9 cellular contexts compared by ENCODE assay signal in genomic region chr15:67548862-67549651, GRCh38. TPM values are rescaled to one million over a fixed set of nuclear protein-coding genes. Genes with fewer than 3 reads are reported as not detected.
DNase-seq lines count a peak whose midpoint lies in the region; ATAC-seq, FAIRE-seq and TF ChIP-seq lines count a peak whose summit lies in the region.
"Had no signal": no experiment of that assay in that cellular context is flagged by ENCODE, and none has a peak within 500 bp of the region (broad histone marks: within the 10 kb centered on the region; RNA-seq: fewer than 3 reads in every experiment).

No MANE protein-coding gene starts in this region.

- intact Hi-C loops in Panc1 (cut with micrococcal nuclease; ENCODE audit: unreplicated experiment) (no loop called here), stomach (cut with DNase I; ENCODE audit: low total_unique reads) (no loop called here)

- POLR2A ChIA-PET in Panc1 (lab: Charles Lee), result interaction anchor here (0.6 kb wide), 1 partner anchor 524 kb away, joined by 6 read pairs; no protein-coding TSS in a partner anchor

- H3K27ac ChIP-seq in Panc1 (ENCODE audit: low read length) (no peak overlapping the region), stomach (peak overlapping the region in 1 of 5 donors; percentile 11)
- H3K27ac ChIP-seq: A549 had no signal

- no peak for TF ChIP-seq EP300 in stomach (IDR thresholded peaks at IDR 0.05)

- FAIRE-seq in GM19239 (lab: Jason Lieb, UNC), result no peak
- FAIRE-seq: A549 had no signal

- H3K27me3 ChIP-seq in Panc1 (ENCODE audit: control insufficient read depth, insufficient read depth, low read length) (no peaks in the 10 kb centered on the region), stomach (no peaks in the 10 kb centered on the region)

- WGBS in stomach, 5 donors, result 58 to 69% (median 62%) methylated on average over 8 of the region's 8 CpGs

- DNase-seq in NCI-H2196 (lab: John Stamatoyannopoulos, UW; ENCODE audit: unreplicated experiment), result peak; percentile 27
- no peak for DNase-seq in NCI-H2196 treated with DMSO at 0.1 percent for 48 hours (lab: John Stamatoyannopoulos, UW; ENCODE audit: unreplicated experiment)
- no peak for DNase-seq in Panc1 (ENCODE audit: low read depth, low spot score)
- DNase-seq in hypothalamus (lab: John Stamatoyannopoulos, UW), result peak in 43 of 51 donors; percentile 2 to 82 (median 57)
- DNase-seq in stomach, result peak; percentile 27
- no peak for DNase-seq in GM19239 (ENCODE audit: insufficient read length, low spot score)
- no peak for DNase-seq in GDM1 (lab: John Stamatoyannopoulos, UW)

- TF ChIP-seq CTCF in Panc1 (IDR thresholded peaks at IDR 0.05) (no peak), stomach (IDR thresholded peaks at IDR 0.05) (no peak)

- peaks cover 17% of the 10 kb centered on the region for H3K4me1 ChIP-seq in Panc1 (ENCODE audit: control insufficient read depth, insufficient read depth, low read length)
- peaks cover 5 to 34% (median 18%) of the 10 kb centered on the region in 4 donors for H3K4me1 ChIP-seq in stomach

- in situ Hi-C loops in Panc1 (cut with HindIII; ENCODE audit: low pct_unique_long_range_greater_than_20kb, low sequenced_read_pairs), result no loop called here

- ATAC-seq in Panc1 (peak; percentile 92), GM18517 (IDR thresholded peaks at IDR 0.05; ENCODE audit: unreplicated experiment) (no peak)
- ATAC-seq: A549 had no signal

- H3K36me3 ChIP-seq in Panc1 (ENCODE audit: control insufficient read depth, insufficient read depth, low read length) (no peaks in the 10 kb centered on the region), stomach (peaks cover 3 to 44% (median 29%) of the 10 kb centered on the region in 4 donors)

- no peak for TF ChIP-seq POLR2A in stomach (IDR thresholded peaks at IDR 0.05)

- no TSS peak for BruUV-seq in Panc1 (replicated peaks; lab: Mats Ljungman, UMichigan)

- no peak overlapping the region for H3K4me3 ChIP-seq in Panc1 (ENCODE audit: low read depth in 2 of 2, low read length in 2 of 2)
- no peak overlapping the region for H3K4me3 ChIP-seq in stomach
- H3K4me3 ChIP-seq: A549 had no signal

- no peaks in the 10 kb centered on the region for H3K9me3 ChIP-seq in Panc1 (ENCODE audit: control insufficient read depth, insufficient read depth, low read depth, low read length)
- H3K9me3 ChIP-seq in stomach, result no peaks in the 10 kb centered on the region
- H3K9me3 ChIP-seq: A549 had no signal

- CTCF ChIA-PET in Panc1 (lab: Charles Lee), result no interaction called here

RNA-seq across cellular contexts. Expression of gene MAP2K5, which starts 6.6 kb away (rescaled TPM):
- total RNA-seq in Panc1 (2021; ENCODE audit: unreplicated experiment) (18.3 TPM), stomach (10 to 100 TPM in 4 of 5 donors, 1 to 10 TPM in 1; 1.8 to 94.6 (median 19.7) TPM)
- 14.0 TPM for polyA plus RNA-seq in Panc1 (2012; ENCODE audit: insufficient read length)
- polyA plus RNA-seq in stomach, result 10 to 100 TPM in 2 of 3 donors, 1 to 10 TPM in 1; 7.2 to 11.8 (median 10.4) TPM

RNA-seq across cellular contexts. Expression of gene C15orf61, which starts 28.1 kb away (rescaled TPM):
- total RNA-seq in Panc1 (2021; ENCODE audit: unreplicated experiment), result 5.6 TPM
- 4.9 TPM for polyA plus RNA-seq in Panc1 (2012; ENCODE audit: insufficient read length)
- 10 to 100 TPM in 1 of 5 donors, 1 to 10 TPM in 2, under 1 TPM in 2; 0.14 to 19.4 (median 1.3) TPM for total RNA-seq in stomach
- polyA plus RNA-seq in stomach, result 1 to 10 TPM; 1.7 to 2.9 (median 2.5) TPM

Comparison
In these comparisons a context has a peak if more than half of its experiments do, and no peak if none do; other contexts are left out.
1. DNase-seq: peak in NCI-H2196 (single experiment), hypothalamus (43 of 51) and stomach (single experiment); none in NCI-H2196 treated with DMSO at 0.1 percent for 48 hours (single experiment), Panc1 (single experiment), GM19239 (single experiment) and GDM1 (single experiment).